ENCODE assay signal across 13 cellular contexts in genomic region chr6:128479991-128480390, GRCh38.
"Had no signal": no experiment of that assay in that cellular context is flagged by ENCODE, and none has a peak within 500 bp of the region (broad histone marks: within the 10 kb centered on the region; RNA-seq: fewer than 3 reads in every experiment).

No MANE protein-coding gene starts in this region.

- H3K9me3 ChIP-seq: esophagus muscularis mucosa, ovary, tibial artery, vagina had no signal

- H3K4me1 ChIP-seq: adrenal gland had no signal

- H3K36me3 ChIP-seq: adrenal gland, esophagus muscularis mucosa, ovary, tibial artery, vagina, WERI-Rb-1 had no signal

- ATAC-seq: activated CD8-positive, alpha-beta T cell treated with anti-CD3 and anti-CD28 coated beads, Interleukin-2, amount 10 ng/mL, durations not matched to agents 7 days and 5 days had no signal

- H3K4me3 ChIP-seq: adrenal gland, esophagus muscularis mucosa, ovary, tibial artery, vagina had no signal

- H3K4me3 Mint-ChIP-seq: activated CD8-positive, alpha-beta T cell treated with anti-CD3 and anti-CD28 coated beads, Interleukin-2, amount 10 ng/mL, durations not matched to agents 7 days and 5 days; activated naive CD4-positive, alpha-beta T cell treated with anti-CD3 and anti-CD28 coated beads for 36 hours; neural crest cell had no signal

- H3K27me3 ChIP-seq: adrenal gland, esophagus muscularis mucosa, ovary, tibial artery, vagina had no signal

- H3K9me3 Mint-ChIP-seq: activated naive CD4-positive, alpha-beta T cell treated with anti-CD3 and anti-CD28 coated beads for 36 hours; neural crest cell had no signal

- DNase-seq: activated CD4-positive, alpha-beta T cell treated with anti-CD3 and anti-CD28 coated beads for 48 hours; activated CD8-positive, alpha-beta memory T cell treated with anti-CD3 and anti-CD28 coated beads, Interleukin-2, amount 50 U/mL, for 48 hours; activated CD8-positive, alpha-beta T cell treated with anti-CD3 and anti-CD28 coated beads, Interleukin-2, amount 10 ng/mL, durations not matched to agents 7 days and 5 days; activated naive CD4-positive, alpha-beta T cell treated with anti-CD3 and anti-CD28 coated beads for 36 hours; adrenal gland; ovary; stimulated activated CD4-positive, alpha-beta T cell treated with anti-CD3 and anti-CD28 coated beads, Interleukin-4, amount 100 ng/mL, for 4 hours; T-helper 9 cell; tibial artery; WERI-Rb-1 had no signal

- H3K27ac Mint-ChIP-seq: activated CD8-positive, alpha-beta T cell treated with anti-CD3 and anti-CD28 coated beads, Interleukin-2, amount 10 ng/mL, durations not matched to agents 7 days and 5 days; activated naive CD4-positive, alpha-beta T cell treated with anti-CD3 and anti-CD28 coated beads for 36 hours had no signal

- H3K27ac ChIP-seq: adrenal gland, esophagus muscularis mucosa, ovary, tibial artery, vagina, WERI-Rb-1 had no signal
